24 cellular contexts compared by ENCODE assay signal in genomic region chr9:13064676-13065075, GRCh38.
"Had no signal": no experiment of that assay in that cellular context is flagged by ENCODE, and none has a peak within 500 bp of the region (broad histone marks: within the 10 kb centered on the region; RNA-seq: fewer than 3 reads in every experiment).

No MANE protein-coding gene starts in this region.

- ATAC-seq: activated CD4-positive, alpha-beta T cell treated with anti-CD3 and anti-CD28 coated beads for 36 hours; activated CD4-positive, CD25-positive, alpha-beta regulatory T cell treated with anti-CD3 and anti-CD28 coated beads, Interleukin-2, amount 50 U/mL, for 24 hours; activated naive CD4-positive, alpha-beta T cell treated with anti-CD3 and anti-CD28 coated beads, Interleukin-2, amount 50 U/mL, for 72 hours; activated T-cell treated with anti-CD3 and anti-CD28 coated beads, Interleukin-2, amount 50 U/mL, for 4 hours; body of pancreas; Panc1 had no signal

- H3K36me3 ChIP-seq: adrenal gland, breast epithelium, SJCRH30 had no signal

- H3K27ac ChIP-seq: adrenal gland, body of pancreas, breast epithelium, KMS-11, SJCRH30, SK-N-MC had no signal

- H3K4me2 ChIP-seq: KMS-11 had no signal

- H3K9me3 ChIP-seq: adrenal gland, body of pancreas, breast epithelium, SJCRH30 had no signal

- H3K27me3 ChIP-seq: adrenal gland, body of pancreas, breast epithelium, SJCRH30 had no signal

- H3K9ac ChIP-seq: KMS-11 had no signal

- H3K4me1 ChIP-seq: adrenal gland, body of pancreas, breast epithelium, SJCRH30 had no signal

- H3K4me3 ChIP-seq: adrenal gland, body of pancreas, breast epithelium, SJCRH30, SK-N-MC had no signal

- DNase-seq: activated CD4-positive, alpha-beta T cell treated with anti-CD3 and anti-CD28 coated beads for 36 hours; activated CD4-positive, alpha-beta T cell treated with anti-CD3 and anti-CD28 coated beads, Interleukin-2, amount 10 ng/mL, durations not matched to agents 7 days and 5 days; activated CD4-positive, alpha-beta T cell treated with anti-CD3 and anti-CD28 coated beads, Interleukin-2, amount 50 U/mL, for 48 hours; activated CD8-positive, alpha-beta memory T cell treated with anti-CD3 and anti-CD28 coated beads, Interleukin-2, amount 50 U/mL, for 4 hours; activated gamma-delta T cell treated with Interleukin-2 at 50 U/mL for 16 hours; activated naive CD4-positive, alpha-beta T cell treated with anti-CD3 and anti-CD28 coated beads for 36 hours; activated T-cell treated with anti-CD3 and anti-CD28 coated beads for 4 hours; activated T-cell treated with anti-CD3 and anti-CD28 coated beads, Interleukin-2, amount 50 U/mL, for 4 hours; adrenal gland; body of pancreas; MM.1S; MV-4-11; NCI-H1092; NCI-H187 treated with DMSO at 0.1 percent for 48 hours; NCI-H510A; NCI-H526; SHP77; SJCRH30 had no signal
